Comparison of ENCODE assay signal across 14 cellular contexts in genomic region chr6:1461207-1461606, GRCh38.
DNase-seq lines count a peak whose midpoint lies in the region; ATAC-seq lines count a peak whose summit lies in the region.
"Had no signal": no experiment of that assay in that cellular context is flagged by ENCODE, and none has a peak within 500 bp of the region (broad histone marks: within the 10 kb centered on the region; RNA-seq: fewer than 3 reads in every experiment).

No MANE protein-coding gene starts in this region.

- ATAC-seq in HG02610 (IDR thresholded peaks at IDR 0.05; ENCODE audit: unreplicated experiment) (peak; percentile 85), GM19455 (IDR thresholded peaks at IDR 0.05; ENCODE audit: unreplicated experiment) (no peak)
- ATAC-seq: activated CD8-positive, alpha-beta T cell treated with anti-CD3 and anti-CD28 coated beads for 36 hours had no signal

- DNase-seq in AG08396 (ENCODE audit: low spot score) = peak; percentile 34
- DNase-seq in amniotic epithelial cell (ENCODE audit: low read depth) = peak; percentile 82
- peak; percentile 84 for DNase-seq in glomerular visceral epithelial cell (ENCODE audit: extremely low spot score)
- no peak for DNase-seq in HuH-7 (ENCODE audit: low spot score)
- no peak for DNase-seq in T-helper 9 cell
- DNase-seq in activated CD4-positive, alpha-beta T cell treated with anti-CD3 and anti-CD28 coated beads for 48 hours = no peak
- DNase-seq: activated CD8-positive, alpha-beta T cell treated with anti-CD3 and anti-CD28 coated beads for 36 hours; immature natural killer cell; NCI-H2029 treated with DMSO at 0.1 percent for 48 hours; NCI-H82; occipital lobe; stimulated activated naive B cell treated with anti-CD40 and anti-IgM and Interleukin-4, amounts not matched to agents 10 μg/mL and 1 μg/mL and 100 μg/mL, for 72 hours had no signal

Comparison
In these comparisons a context has a peak if more than half of its experiments do, and no peak if none do; other contexts are left out.
1. DNase-seq: peak in AG08396 (single experiment), amniotic epithelial cell (single experiment) and glomerular visceral epithelial cell (single experiment); none in HuH-7 (single experiment), T-helper 9 cell (single experiment) and activated CD4-positive, alpha-beta T cell treated with anti-CD3 and anti-CD28 coated beads for 48 hours (single experiment).